1 cellular context compared by ENCODE assay signal in the genomic region with DNA sequence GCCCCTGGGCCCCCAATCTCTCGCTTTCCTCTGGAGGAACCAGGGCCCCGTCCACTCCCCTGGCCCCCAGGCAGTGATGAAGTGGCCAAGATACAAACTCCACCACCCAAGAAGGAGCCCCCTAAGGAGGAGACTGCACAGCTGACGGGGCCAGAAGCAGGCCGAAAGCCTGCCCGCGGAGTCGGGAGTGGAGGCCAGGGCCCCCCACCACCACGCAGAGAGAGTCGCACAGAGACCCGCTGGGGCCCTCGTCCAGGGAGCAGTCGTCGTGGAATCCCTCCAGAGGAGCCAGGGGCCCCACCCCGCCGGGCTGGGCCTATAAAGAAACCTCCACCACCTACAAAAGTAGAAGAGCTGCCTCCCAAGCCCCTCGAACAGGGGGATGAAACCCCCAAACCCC.
TF ChIP-seq lines count a peak whose summit lies in the region.

No MANE protein-coding gene starts in this region.

TF ChIP-seq in HCT116, 20 proteins besides CTCF, POLR2A, EP300 and RAD21:
- no peak for TF ChIP-seq ZNF274 (IDR thresholded peaks at IDR 0.05; ENCODE audit: low read depth, low read length)
- no peak for TF ChIP-seq EZH2 (IDR thresholded peaks at IDR 0.05)
- no peak for TF ChIP-seq CEBPB (IDR thresholded peaks at IDR 0.05; ENCODE audit: low read depth)
- no peak for TF ChIP-seq ZFX (IDR thresholded peaks at IDR 0.05)
